ENCODE assay signal across 8 cellular contexts in the genomic region with DNA sequence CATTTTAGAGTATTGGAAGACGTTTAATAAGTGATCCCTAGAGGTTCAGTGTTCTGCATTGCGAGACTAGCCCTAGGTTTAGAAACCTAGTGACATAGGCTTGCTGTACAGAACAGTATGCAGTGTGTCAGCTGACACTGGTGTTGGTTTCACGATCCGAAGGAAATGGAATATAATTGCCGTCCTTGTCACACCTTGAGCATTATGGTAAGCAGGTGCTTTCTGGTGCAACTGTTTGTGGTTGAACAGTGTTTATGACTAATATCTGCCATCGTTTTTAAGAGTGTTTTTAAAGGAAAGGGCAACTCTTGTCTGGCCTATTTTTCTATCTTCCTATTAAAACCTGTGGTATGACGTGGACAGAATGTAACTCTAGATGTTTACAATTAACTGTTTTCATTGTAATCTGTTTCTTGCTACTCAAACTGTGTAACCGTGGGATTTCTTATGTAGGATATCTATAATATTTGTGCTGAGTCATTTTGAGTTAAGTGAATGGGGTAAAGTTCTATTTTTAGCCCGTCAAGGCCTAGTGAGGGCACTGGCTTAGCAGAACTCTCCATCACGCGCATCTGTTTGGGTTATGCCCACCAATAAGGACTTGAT. TPM values are rescaled to one million over a fixed set of nuclear protein-coding genes. Genes with fewer than 3 reads are reported as not detected.
DNase-seq lines count a peak whose midpoint lies in the region; ATAC-seq lines count a peak whose summit lies in the region.

No MANE protein-coding gene starts in this region.

- H3K4me2 ChIP-seq in trophoblast cell (ENCODE audit: low read length), result no peak overlapping the region

- H4K12ac ChIP-seq in trophoblast cell (ENCODE audit: low read depth, low read length), result no peak overlapping the region

- no peak overlapping the region for H4K8ac ChIP-seq in trophoblast cell (ENCODE audit: low read depth, low read length)

- H3K4me3 Mint-ChIP-seq in activated T-helper 1 cell treated with anti-CD3 and anti-CD28 coated beads, Interleukin-12 subunit alpha, Interleukin-12 subunit beta, Interleukin-2, Interleukin-4 antibody, amounts not matched to agents 30 ng/mL and 10 ng/mL and 1 ng/mL, durations not matched to agents 14 hours and 24 hours and 36 hours, result no peak overlapping the region
- peak overlapping the region in 4 of 5 donors; percentile 29 to 38 (median 32) for H3K4me3 Mint-ChIP-seq in immature natural killer cell

- H2BK5ac ChIP-seq in trophoblast cell (ENCODE audit: low read depth, low read length, poor library complexity), result no peak overlapping the region

- H3K79me1 ChIP-seq in trophoblast cell (ENCODE audit: low read length), result no peaks in the 10 kb centered on the region

- peak overlapping the region; percentile 85 for H3K27ac Mint-ChIP-seq in activated T-helper 1 cell treated with anti-CD3 and anti-CD28 coated beads, Interleukin-12 subunit alpha, Interleukin-12 subunit beta, Interleukin-2, Interleukin-4 antibody, amounts not matched to agents 30 ng/mL and 10 ng/mL and 1 ng/mL, durations not matched to agents 14 hours and 24 hours and 36 hours
- peak overlapping the region; percentile 69 to 90 (median 84) for H3K27ac Mint-ChIP-seq in immature natural killer cell

- H2BK120ac ChIP-seq in trophoblast cell (ENCODE audit: insufficient read depth, low read length, poor library complexity), result no peak overlapping the region

- no peak overlapping the region for H2AK5ac ChIP-seq in trophoblast cell (ENCODE audit: low read length)

- H3K36me3 ChIP-seq in trophoblast cell (ENCODE audit: control insufficient read depth in 1 of 2, insufficient read depth in 2 of 2, low read length in 2 of 2), result peaks cover 8 to 18% of the 10 kb centered on the region in 2 experiments

- in situ Hi-C loops in KBM-7 (cut with MboI; ENCODE audit: low pct_unique_long_range_greater_than_20kb, low sequenced_read_pairs), result no loop called here

- H3K9ac ChIP-seq in trophoblast cell (ENCODE audit: low read length), result no peak overlapping the region

- intact Hi-C loops in activated T-helper 1 cell treated with anti-CD3 and anti-CD28 coated beads, Interleukin-12 subunit alpha, Interleukin-12 subunit beta, Interleukin-2, Interleukin-4 antibody, amounts not matched to agents 30 ng/mL and 10 ng/mL and 1 ng/mL, durations not matched to agents 14 hours and 24 hours and 36 hours (cut with micrococcal nuclease), result loop anchor here (5.0 kb wide), 4 partner anchors 33 to 213 kb away; a partner anchor contains a TSS

- no CpG with 5 or more reads among the region's 11 CpGs for WGBS in trophoblast cell (ENCODE audit: extremely low coverage, insufficient coverage, insufficient read length)

- no peak overlapping the region for H3K23ac ChIP-seq in trophoblast cell (ENCODE audit: low read length)

- H3K27ac ChIP-seq in trophoblast cell (ENCODE audit: low read depth, low read length), result no peak overlapping the region

- no peak overlapping the region for H3K4ac ChIP-seq in trophoblast cell (ENCODE audit: low read depth, low read length)

- H3K18ac ChIP-seq in trophoblast cell (ENCODE audit: low read length), result no peak overlapping the region

- ATAC-seq in GM21723 (IDR thresholded peaks at IDR 0.05; ENCODE audit: unreplicated experiment), result peak; percentile 89

- no peaks in the 10 kb centered on the region for H3K79me2 ChIP-seq in trophoblast cell (ENCODE audit: control insufficient read depth, insufficient read depth, low read length, poor library complexity)

- peak; percentile 28 for DNase-seq in activated CD4-positive, CD25-positive, alpha-beta regulatory T cell treated with anti-CD3 and anti-CD28 coated beads, Interleukin-2, amount 50 U/mL, for 16 hours (ENCODE audit: low read depth, low spot score)
- no peak for DNase-seq in activated CD4-positive, CD25-positive, alpha-beta regulatory T cell (lab: John Stamatoyannopoulos, UW)
- peak; percentile 48 for DNase-seq in KBM-7
- DNase-seq in activated T-helper 1 cell treated with anti-CD3 and anti-CD28 coated beads, Interleukin-12 subunit alpha, Interleukin-12 subunit beta, Interleukin-2, Interleukin-4 antibody, amounts not matched to agents 30 ng/mL and 10 ng/mL and 1 ng/mL, durations not matched to agents 14 hours and 24 hours and 36 hours (ENCODE audit: low spot score), result peak; percentile 12
- peak; percentile 13 to 31 (median 21) for DNase-seq in immature natural killer cell
- DNase-seq in trophoblast cell, result no peak
- no peak for DNase-seq in midbrain (lab: John Stamatoyannopoulos, UW)

- H3K9me3 Mint-ChIP-seq in activated T-helper 1 cell treated with anti-CD3 and anti-CD28 coated beads, Interleukin-12 subunit alpha, Interleukin-12 subunit beta, Interleukin-2, Interleukin-4 antibody, amounts not matched to agents 30 ng/mL and 10 ng/mL and 1 ng/mL, durations not matched to agents 14 hours and 24 hours and 36 hours, result peaks cover 10% of the 10 kb centered on the region
- H3K9me3 Mint-ChIP-seq in immature natural killer cell, result no peaks in the 10 kb centered on the region

- no peak overlapping the region for H3K14ac ChIP-seq in trophoblast cell (ENCODE audit: low read length)

- H3K27me3 ChIP-seq in trophoblast cell (ENCODE audit: insufficient read depth, low read length), result no peaks in the 10 kb centered on the region

- H2AFZ ChIP-seq in trophoblast cell (ENCODE audit: insufficient read depth, low read length, poor library complexity), result no peak overlapping the region

- H3K4me1 Mint-ChIP-seq in activated T-helper 1 cell treated with anti-CD3 and anti-CD28 coated beads, Interleukin-12 subunit alpha, Interleukin-12 subunit beta, Interleukin-2, Interleukin-4 antibody, amounts not matched to agents 30 ng/mL and 10 ng/mL and 1 ng/mL, durations not matched to agents 14 hours and 24 hours and 36 hours (ENCODE audit: low read depth), result peaks cover 27% of the 10 kb centered on the region
- H3K4me1 Mint-ChIP-seq in immature natural killer cell, result peaks cover 28 to 50% of the 10 kb centered on the region in 2 donors

- no peaks in the 10 kb centered on the region for H3K4me1 ChIP-seq in trophoblast cell (ENCODE audit: control insufficient read depth in 1 of 2, insufficient read depth in 2 of 2, low read length in 2 of 2)

- peaks cover 3% of the 10 kb centered on the region for H3K9me3 ChIP-seq in trophoblast cell (ENCODE audit: insufficient read depth, low read depth, low read length)

- no peak overlapping the region for H2BK12ac ChIP-seq in trophoblast cell (ENCODE audit: low read length)

- no peaks in the 10 kb centered on the region for H3K27me3 Mint-ChIP-seq in activated T-helper 1 cell treated with anti-CD3 and anti-CD28 coated beads, Interleukin-12 subunit alpha, Interleukin-12 subunit beta, Interleukin-2, Interleukin-4 antibody, amounts not matched to agents 30 ng/mL and 10 ng/mL and 1 ng/mL, durations not matched to agents 14 hours and 24 hours and 36 hours (ENCODE audit: insufficient read depth)
- peaks cover 0 to 3% (median 0%) of the 10 kb centered on the region in 3 donors for H3K27me3 Mint-ChIP-seq in immature natural killer cell (ENCODE audit: low read depth in 3 of 3)

- H3K36me3 Mint-ChIP-seq in activated T-helper 1 cell treated with anti-CD3 and anti-CD28 coated beads, Interleukin-12 subunit alpha, Interleukin-12 subunit beta, Interleukin-2, Interleukin-4 antibody, amounts not matched to agents 30 ng/mL and 10 ng/mL and 1 ng/mL, durations not matched to agents 14 hours and 24 hours and 36 hours (ENCODE audit: low read depth), result peaks cover 33% of the 10 kb centered on the region
- peaks cover under 1 to 37% (median 4%) of the 10 kb centered on the region in 3 donors for H3K36me3 Mint-ChIP-seq in immature natural killer cell

- H3K4me3 ChIP-seq in trophoblast cell (ENCODE audit: low read depth, low read length), result no peak overlapping the region

- H4K91ac ChIP-seq in trophoblast cell (ENCODE audit: low read depth, low read length), result no peak overlapping the region

RNA-seq across cellular contexts. Expression of a gene that starts 53.8 kb away (rescaled TPM):
- 58.1 and 59.7 TPM in 2 replicates for total RNA-seq in activated T-helper 1 cell treated with anti-CD3 and anti-CD28 coated beads, Interleukin-12 subunit alpha, Interleukin-12 subunit beta, Interleukin-2, Interleukin-4 antibody, amounts not matched to agents 30 ng/mL and 10 ng/mL and 1 ng/mL, durations not matched to agents 14 hours and 24 hours and 36 hours
- 10 to 100 TPM; 25.6 to 39.8 (median 26.6) TPM for polyA plus RNA-seq in immature natural killer cell
- polyA plus RNA-seq in trophoblast cell (2013), result 21.7 and 21.9 TPM in 2 replicates

Comparison
In these comparisons a context has a peak if more than half of its experiments do, and no peak if none do; other contexts are left out.
1. DNase-seq: peak in activated CD4-positive, CD25-positive, alpha-beta regulatory T cell treated with anti-CD3 and anti-CD28 coated beads, Interleukin-2, amount 50 U/mL, for 16 hours (single experiment), KBM-7 (single experiment), activated T-helper 1 cell treated with anti-CD3 and anti-CD28 coated beads, Interleukin-12 subunit alpha, Interleukin-12 subunit beta, Interleukin-2, Interleukin-4 antibody, amounts not matched to agents 30 ng/mL and 10 ng/mL and 1 ng/mL, durations not matched to agents 14 hours and 24 hours and 36 hours (single experiment) and immature natural killer cell (3 of 3); none in activated CD4-positive, CD25-positive, alpha-beta regulatory T cell (0 of 4), trophoblast cell (0 of 2) and midbrain (single experiment).